34 cellular contexts compared by ENCODE assay signal in genomic region chr1:214085325-214085724, GRCh38.
"Had no signal": no experiment of that assay in that cellular context is flagged by ENCODE, and none has a peak within 500 bp of the region (broad histone marks: within the 10 kb centered on the region; RNA-seq: fewer than 3 reads in every experiment).

No MANE protein-coding gene starts in this region.

- FAIRE-seq: astrocyte, TTC549 had no signal

- H3K9me3 ChIP-seq: adrenal gland, body of pancreas, breast epithelium had no signal

- H3K4me1 ChIP-seq: adrenal gland, body of pancreas, breast epithelium had no signal

- DNase-seq: activated B cell treated with CpG ODN at 0.5 μM for 24 hours; activated CD4-positive, alpha-beta memory T cell treated with anti-CD3 and anti-CD28 coated beads for 36 hours; activated CD4-positive, alpha-beta T cell treated with anti-CD3 and anti-CD28 coated beads for 4 hours; activated CD4-positive, alpha-beta T cell treated with anti-CD3 and anti-CD28 coated beads, Interleukin-2, amount 10 ng/mL, durations not matched to agents 24 days and 14 days; activated CD4-positive, alpha-beta T cell treated with anti-CD3 and anti-CD28 coated beads, Interleukin-2, amount 50 U/mL, for 1 hour; activated CD4-positive, alpha-beta T cell treated with anti-CD3 and anti-CD28 coated beads, Interleukin-2, amount 50 U/mL, for 4 hours; activated CD4-positive, CD25-positive, alpha-beta regulatory T cell treated with anti-CD3 and anti-CD28 coated beads, Interleukin-2, amount 50 U/mL, for 72 hours; activated CD8-positive, alpha-beta memory T cell treated with anti-CD3 and anti-CD28 coated beads, Interleukin-2, amount 50 U/mL, for 4 hours; activated CD8-positive, alpha-beta T cell treated with anti-CD3 and anti-CD28 coated beads for 36 hours; activated effector memory CD4-positive, alpha-beta T cell treated with anti-CD3 and anti-CD28 coated beads, Interleukin-2, amount 50 U/mL, for 16 hours; activated gamma-delta T cell treated with Interleukin-2 at 50 U/mL for 16 hours; activated naive CD4-positive, alpha-beta T cell; activated naive CD4-positive, alpha-beta T cell treated with anti-CD3 and anti-CD28 coated beads for 36 hours; activated naive CD4-positive, alpha-beta T cell treated with anti-CD3 and anti-CD28 coated beads, Interleukin-2, amount 50 U/mL, for 16 hours; activated naive CD8-positive, alpha-beta T cell treated with anti-CD3 and anti-CD28 coated beads for 36 hours; activated T-cell treated with anti-CD3 and anti-CD28 coated beads for 4 hours; activated T-cell treated with anti-CD3 and anti-CD28 coated beads, Interleukin-2, amount 50 U/mL, for 1 hour; activated T-cell treated with anti-CD3 and anti-CD28 coated beads, Interleukin-2, amount 50 U/mL, for 4 hours; activated T-cell treated with anti-CD3 and anti-CD28 coated beads, Interleukin-2, amount 50 U/mL, for 72 hours; adrenal gland; amniotic stem cell; aorta; body of pancreas; brain microvascular endothelial cell; central memory CD4-positive, alpha-beta T cell; T-helper 1 cell; T-helper 2 cell; T-helper 9 cell had no signal

- ATAC-seq: activated CD8-positive, alpha-beta T cell treated with anti-CD3 and anti-CD28 coated beads for 36 hours; activated naive CD4-positive, alpha-beta T cell treated with anti-CD3 and anti-CD28 coated beads, Interleukin-2, amount 50 U/mL, for 72 hours; activated T-cell treated with anti-CD3 and anti-CD28 coated beads, Interleukin-2, amount 50 U/mL, for 4 hours; activated T-cell treated with anti-CD3 and anti-CD28 coated beads, Interleukin-2, amount 50 U/mL, for 72 hours; activated T-helper 17 cell treated with anti-CD3 and anti-CD28 coated beads, Interleukin-2, amount 50 U/mL, for 72 hours; body of pancreas had no signal

- H3K4me3 ChIP-seq: adrenal gland, body of pancreas, breast epithelium had no signal

- H3K27me3 ChIP-seq: adrenal gland, body of pancreas, brain microvascular endothelial cell, breast epithelium had no signal

- H3K27ac ChIP-seq: adrenal gland, body of pancreas, brain microvascular endothelial cell, breast epithelium, VCaP had no signal

- H3K36me3 ChIP-seq: adrenal gland, brain microvascular endothelial cell, breast epithelium had no signal
